ENCODE assay signal across 1 cellular context in genomic region chr6:34522740-34523139, GRCh38.
TF ChIP-seq lines count a peak whose summit lies in the region.

No MANE protein-coding gene starts in this region.

TF ChIP-seq in WTC11, 78 proteins besides CTCF, POLR2A, EP300 and RAD21 (continued from another document):
- TF ChIP-seq, protein P1, sequence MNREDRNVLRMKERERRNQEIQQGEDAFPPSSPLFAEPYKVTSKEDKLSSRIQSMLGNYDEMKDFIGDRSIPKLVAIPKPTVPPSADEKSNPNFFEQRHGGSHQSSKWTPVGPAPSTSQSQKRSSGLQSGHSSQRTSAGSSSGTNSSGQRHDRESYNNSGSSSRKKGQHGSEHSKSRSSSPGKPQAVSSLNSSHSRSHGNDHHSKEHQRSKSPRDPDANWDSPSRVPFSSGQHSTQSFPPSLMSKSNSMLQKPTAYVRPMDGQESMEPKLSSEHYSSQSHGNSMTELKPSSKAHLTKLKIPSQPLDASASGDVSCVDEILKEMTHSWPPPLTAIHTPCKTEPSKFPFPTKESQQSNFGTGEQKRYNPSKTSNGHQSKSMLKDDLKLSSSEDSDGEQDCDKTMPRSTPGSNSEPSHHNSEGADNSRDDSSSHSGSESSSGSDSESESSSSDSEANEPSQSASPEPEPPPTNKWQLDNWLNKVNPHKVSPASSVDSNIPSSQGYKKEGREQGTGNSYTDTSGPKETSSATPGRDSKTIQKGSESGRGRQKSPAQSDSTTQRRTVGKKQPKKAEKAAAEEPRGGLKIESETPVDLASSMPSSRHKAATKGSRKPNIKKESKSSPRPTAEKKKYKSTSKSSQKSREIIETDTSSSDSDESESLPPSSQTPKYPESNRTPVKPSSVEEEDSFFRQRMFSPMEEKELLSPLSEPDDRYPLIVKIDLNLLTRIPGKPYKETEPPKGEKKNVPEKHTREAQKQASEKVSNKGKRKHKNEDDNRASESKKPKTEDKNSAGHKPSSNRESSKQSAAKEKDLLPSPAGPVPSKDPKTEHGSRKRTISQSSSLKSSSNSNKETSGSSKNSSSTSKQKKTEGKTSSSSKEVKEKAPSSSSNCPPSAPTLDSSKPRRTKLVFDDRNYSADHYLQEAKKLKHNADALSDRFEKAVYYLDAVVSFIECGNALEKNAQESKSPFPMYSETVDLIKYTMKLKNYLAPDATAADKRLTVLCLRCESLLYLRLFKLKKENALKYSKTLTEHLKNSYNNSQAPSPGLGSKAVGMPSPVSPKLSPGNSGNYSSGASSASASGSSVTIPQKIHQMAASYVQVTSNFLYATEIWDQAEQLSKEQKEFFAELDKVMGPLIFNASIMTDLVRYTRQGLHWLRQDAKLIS (CRISPR knock-in tag; IDR thresholded peaks at IDR 0.05; ENCODE audit: borderline replicate concordance), result no peak
- TF ChIP-seq CREM (CRISPR knock-in tag; IDR thresholded peaks at IDR 0.05) (no peak), ATF1 (CRISPR knock-in tag; IDR thresholded peaks at IDR 0.05) (no peak), E2F4 (CRISPR knock-in tag; IDR thresholded peaks at IDR 0.05; ENCODE audit: borderline replicate concordance, low read depth) (no peak), RELA (CRISPR knock-in tag; IDR thresholded peaks at IDR 0.05; ENCODE audit: borderline replicate concordance) (no peak), PRRX2 (CRISPR knock-in tag; IDR thresholded peaks at IDR 0.05) (no peak), TCF7 (CRISPR knock-in tag; IDR thresholded peaks at IDR 0.05; ENCODE audit: low read depth) (no peak), FOXP4 (CRISPR knock-in tag; IDR thresholded peaks at IDR 0.05) (no peak), ESRRA (CRISPR knock-in tag; IDR thresholded peaks at IDR 0.05; ENCODE audit: borderline replicate concordance) (no peak), SMAD3 (CRISPR knock-in tag; IDR thresholded peaks at IDR 0.05; ENCODE audit: borderline replicate concordance) (no peak)
- TF ChIP-seq, protein P2, sequence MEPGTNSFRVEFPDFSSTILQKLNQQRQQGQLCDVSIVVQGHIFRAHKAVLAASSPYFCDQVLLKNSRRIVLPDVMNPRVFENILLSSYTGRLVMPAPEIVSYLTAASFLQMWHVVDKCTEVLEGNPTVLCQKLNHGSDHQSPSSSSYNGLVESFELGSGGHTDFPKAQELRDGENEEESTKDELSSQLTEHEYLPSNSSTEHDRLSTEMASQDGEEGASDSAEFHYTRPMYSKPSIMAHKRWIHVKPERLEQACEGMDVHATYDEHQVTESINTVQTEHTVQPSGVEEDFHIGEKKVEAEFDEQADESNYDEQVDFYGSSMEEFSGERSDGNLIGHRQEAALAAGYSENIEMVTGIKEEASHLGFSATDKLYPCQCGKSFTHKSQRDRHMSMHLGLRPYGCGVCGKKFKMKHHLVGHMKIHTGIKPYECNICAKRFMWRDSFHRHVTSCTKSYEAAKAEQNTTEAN (CRISPR knock-in tag; IDR thresholded peaks at IDR 0.05), result no peak
- TF ChIP-seq, protein P3, sequence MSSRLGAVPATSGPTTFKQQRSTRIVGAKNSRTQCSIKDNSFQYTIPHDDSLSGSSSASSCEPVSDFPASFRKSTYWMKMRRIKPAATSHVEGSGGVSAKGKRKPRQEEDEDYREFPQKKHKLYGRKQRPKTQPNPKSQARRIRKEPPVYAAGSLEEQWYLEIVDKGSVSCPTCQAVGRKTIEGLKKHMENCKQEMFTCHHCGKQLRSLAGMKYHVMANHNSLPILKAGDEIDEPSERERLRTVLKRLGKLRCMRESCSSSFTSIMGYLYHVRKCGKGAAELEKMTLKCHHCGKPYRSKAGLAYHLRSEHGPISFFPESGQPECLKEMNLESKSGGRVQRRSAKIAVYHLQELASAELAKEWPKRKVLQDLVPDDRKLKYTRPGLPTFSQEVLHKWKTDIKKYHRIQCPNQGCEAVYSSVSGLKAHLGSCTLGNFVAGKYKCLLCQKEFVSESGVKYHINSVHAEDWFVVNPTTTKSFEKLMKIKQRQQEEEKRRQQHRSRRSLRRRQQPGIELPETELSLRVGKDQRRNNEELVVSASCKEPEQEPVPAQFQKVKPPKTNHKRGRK (CRISPR knock-in tag; IDR thresholded peaks at IDR 0.05; ENCODE audit: borderline replicate concordance), result no peak
- TF ChIP-seq, protein P4, sequence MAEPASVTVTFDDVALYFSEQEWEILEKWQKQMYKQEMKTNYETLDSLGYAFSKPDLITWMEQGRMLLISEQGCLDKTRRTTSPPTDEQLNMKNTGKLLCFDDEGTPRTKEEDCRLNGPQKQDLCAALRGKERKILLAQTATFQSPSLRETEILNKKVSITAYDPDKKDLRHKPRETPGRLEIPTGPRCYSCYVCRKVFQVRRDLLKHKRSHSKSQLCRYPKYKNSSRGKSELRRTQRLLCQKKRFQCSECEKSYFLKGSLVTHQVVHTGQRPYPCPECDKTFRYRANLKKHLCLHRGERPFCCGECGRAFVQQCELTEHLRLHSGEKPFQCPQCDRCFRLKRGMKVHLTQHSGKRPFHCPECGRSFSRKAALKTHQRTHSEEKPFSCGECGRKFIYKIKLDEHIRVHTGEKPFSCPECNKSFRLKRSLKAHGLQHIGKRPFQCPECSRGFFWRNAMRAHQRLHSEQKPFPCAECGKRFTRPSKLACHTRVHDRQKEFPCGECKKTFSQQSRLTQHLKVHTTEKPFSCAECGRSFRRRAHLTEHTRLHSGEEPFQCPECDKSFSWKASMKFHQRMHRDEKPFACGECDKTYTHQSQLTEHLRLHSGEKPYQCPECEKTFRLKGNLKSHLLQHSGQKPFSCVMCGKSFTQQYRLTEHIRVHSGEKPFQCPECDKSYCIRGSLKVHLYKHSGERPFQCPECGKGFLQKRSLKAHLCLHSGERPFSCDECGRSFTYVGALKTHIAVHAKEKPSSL (CRISPR knock-in tag; conservative IDR thresholded peaks at IDR 0.05), result no peak
- TF ChIP-seq, protein P5, sequence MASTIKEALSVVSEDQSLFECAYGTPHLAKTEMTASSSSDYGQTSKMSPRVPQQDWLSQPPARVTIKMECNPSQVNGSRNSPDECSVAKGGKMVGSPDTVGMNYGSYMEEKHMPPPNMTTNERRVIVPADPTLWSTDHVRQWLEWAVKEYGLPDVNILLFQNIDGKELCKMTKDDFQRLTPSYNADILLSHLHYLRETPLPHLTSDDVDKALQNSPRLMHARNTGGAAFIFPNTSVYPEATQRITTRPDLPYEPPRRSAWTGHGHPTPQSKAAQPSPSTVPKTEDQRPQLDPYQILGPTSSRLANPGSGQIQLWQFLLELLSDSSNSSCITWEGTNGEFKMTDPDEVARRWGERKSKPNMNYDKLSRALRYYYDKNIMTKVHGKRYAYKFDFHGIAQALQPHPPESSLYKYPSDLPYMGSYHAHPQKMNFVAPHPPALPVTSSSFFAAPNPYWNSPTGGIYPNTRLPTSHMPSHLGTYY (CRISPR knock-in tag; IDR thresholded peaks at IDR 0.05), result no peak
- TF ChIP-seq, protein P6, sequence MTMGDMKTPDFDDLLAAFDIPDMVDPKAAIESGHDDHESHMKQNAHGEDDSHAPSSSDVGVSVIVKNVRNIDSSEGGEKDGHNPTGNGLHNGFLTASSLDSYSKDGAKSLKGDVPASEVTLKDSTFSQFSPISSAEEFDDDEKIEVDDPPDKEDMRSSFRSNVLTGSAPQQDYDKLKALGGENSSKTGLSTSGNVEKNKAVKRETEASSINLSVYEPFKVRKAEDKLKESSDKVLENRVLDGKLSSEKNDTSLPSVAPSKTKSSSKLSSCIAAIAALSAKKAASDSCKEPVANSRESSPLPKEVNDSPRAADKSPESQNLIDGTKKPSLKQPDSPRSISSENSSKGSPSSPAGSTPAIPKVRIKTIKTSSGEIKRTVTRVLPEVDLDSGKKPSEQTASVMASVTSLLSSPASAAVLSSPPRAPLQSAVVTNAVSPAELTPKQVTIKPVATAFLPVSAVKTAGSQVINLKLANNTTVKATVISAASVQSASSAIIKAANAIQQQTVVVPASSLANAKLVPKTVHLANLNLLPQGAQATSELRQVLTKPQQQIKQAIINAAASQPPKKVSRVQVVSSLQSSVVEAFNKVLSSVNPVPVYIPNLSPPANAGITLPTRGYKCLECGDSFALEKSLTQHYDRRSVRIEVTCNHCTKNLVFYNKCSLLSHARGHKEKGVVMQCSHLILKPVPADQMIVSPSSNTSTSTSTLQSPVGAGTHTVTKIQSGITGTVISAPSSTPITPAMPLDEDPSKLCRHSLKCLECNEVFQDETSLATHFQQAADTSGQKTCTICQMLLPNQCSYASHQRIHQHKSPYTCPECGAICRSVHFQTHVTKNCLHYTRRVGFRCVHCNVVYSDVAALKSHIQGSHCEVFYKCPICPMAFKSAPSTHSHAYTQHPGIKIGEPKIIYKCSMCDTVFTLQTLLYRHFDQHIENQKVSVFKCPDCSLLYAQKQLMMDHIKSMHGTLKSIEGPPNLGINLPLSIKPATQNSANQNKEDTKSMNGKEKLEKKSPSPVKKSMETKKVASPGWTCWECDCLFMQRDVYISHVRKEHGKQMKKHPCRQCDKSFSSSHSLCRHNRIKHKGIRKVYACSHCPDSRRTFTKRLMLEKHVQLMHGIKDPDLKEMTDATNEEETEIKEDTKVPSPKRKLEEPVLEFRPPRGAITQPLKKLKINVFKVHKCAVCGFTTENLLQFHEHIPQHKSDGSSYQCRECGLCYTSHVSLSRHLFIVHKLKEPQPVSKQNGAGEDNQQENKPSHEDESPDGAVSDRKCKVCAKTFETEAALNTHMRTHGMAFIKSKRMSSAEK (CRISPR knock-in tag; IDR thresholded peaks at IDR 0.05; ENCODE audit: borderline replicate concordance), result no peak
